ENCODE assay signal across 1 cellular context in the genomic region with DNA sequence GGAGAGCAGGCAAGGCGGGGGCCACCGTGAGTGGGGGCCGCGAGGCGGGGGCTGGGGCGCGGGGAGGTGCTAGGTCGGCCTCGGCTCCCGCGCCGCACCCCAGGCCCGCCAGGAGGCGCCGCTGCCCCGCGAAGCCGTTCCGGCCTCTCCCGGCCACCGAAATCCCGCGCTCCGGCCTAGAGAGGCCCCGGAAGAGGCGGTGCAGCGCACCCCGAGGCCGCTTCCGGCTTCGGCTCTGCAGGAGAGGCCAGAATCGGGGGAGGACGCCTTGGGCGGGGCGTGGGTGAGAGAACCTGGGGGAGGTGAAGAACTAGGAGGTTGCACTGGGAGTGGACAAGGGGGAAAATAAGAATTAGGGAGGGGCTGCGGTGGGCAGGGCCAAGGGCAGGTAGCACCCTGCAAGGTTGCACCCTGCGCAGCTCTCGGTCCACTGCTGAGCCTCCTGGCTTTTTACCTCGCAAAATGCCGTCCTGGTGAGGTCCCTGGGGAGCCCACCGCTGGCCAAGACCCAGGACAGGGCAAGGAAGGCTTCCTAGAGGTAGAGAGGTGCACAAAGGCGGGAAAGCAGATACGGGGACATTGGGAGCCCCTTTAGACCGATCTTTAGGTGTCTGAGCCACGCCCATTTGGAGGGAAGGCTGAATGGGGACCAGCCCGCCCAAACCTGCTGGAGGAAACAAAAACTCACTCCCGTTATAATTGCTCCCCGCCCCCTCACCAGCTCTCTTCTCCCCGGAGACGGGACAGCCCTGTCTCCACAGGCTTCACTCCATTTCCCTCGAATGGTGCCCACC.
TF ChIP-seq lines count a peak whose summit lies in the region.

No MANE protein-coding gene starts in this region.

TF ChIP-seq in K562, 482 proteins besides CTCF, POLR2A, EP300 and RAD21 (continued from another document and continues in another):
- TF ChIP-seq AFF4 (CRISPR knock-in tag; IDR thresholded peaks at IDR 0.05) (0 out of 2 replicates have a peak, but pooled peaks have one; percentile 69), TEAD1 (CRISPR knock-in tag; IDR thresholded peaks at IDR 0.05) (peak in 1 of 2 experiments; percentile 40; a peak in 1 of 4 replicates), ZNF175 (CRISPR knock-in tag; IDR thresholded peaks at IDR 0.05; ENCODE audit: low read depth) (no peak), CREM (IDR thresholded peaks at IDR 0.05; ENCODE audit: low read depth) (peak; percentile 66), RBFOX2 (IDR thresholded peaks at IDR 0.05; ENCODE audit: low read depth, low read length) (peak; percentile 64), ELF1 (tag; IDR thresholded peaks at IDR 0.05) (peak; percentile 96), PML (IDR thresholded peaks at IDR 0.05; ENCODE audit: low read length) (0 out of 2 replicates have a peak, but pooled peaks have one; percentile 66), CBX3 (IDR thresholded peaks at IDR 0.05; ENCODE audit: borderline replicate concordance in 1 of 2, low read length in 2 of 2) (peak in 1 of 2 experiments; percentile 40; a peak in 1 of 3 replicates), ERF (CRISPR knock-in tag; IDR thresholded peaks at IDR 0.05) (no peak), U2AF2 (optimal IDR thresholded peaks at IDR 0.05; ENCODE audit: low read depth, low read length) (no peak), FIP1L1 (IDR thresholded peaks at IDR 0.05; ENCODE audit: low read depth, low read length, poor library complexity, severe bottlenecking) (peak; percentile 56), SNIP1 (IDR thresholded peaks at IDR 0.05; ENCODE audit: low read depth) (0 out of 2 replicates have a peak, but pooled peaks have one; percentile 38), E2F1 (CRISPR knock-in tag; IDR thresholded peaks at IDR 0.05) (peak; percentile 79; the same call in 1 of the 2 replicates), ETS1 (conservative IDR thresholded peaks at IDR 0.05; ENCODE audit: control insufficient read depth, low read depth, low read length) (peak; percentile 80), ZNF511 (CRISPR knock-in tag; IDR thresholded peaks at IDR 0.05) (peak; percentile 32; the same call in 1 of the 2 replicates), E2F6 (IDR thresholded peaks at IDR 0.05; ENCODE audit: borderline replicate concordance in 1 of 2, extremely low read depth in 1 of 2, insufficient read depth in 1 of 2, insufficient read length in 1 of 2, low read depth in 1 of 2, low read length in 1 of 2, poor library complexity in 1 of 2, severe bottlenecking in 1 of 2) (peak; percentile 41 to 81), ARID2 (IDR thresholded peaks at IDR 0.05) (0 out of 2 replicates have a peak, but pooled peaks have one; percentile 47), E2F3 (CRISPR knock-in tag; IDR thresholded peaks at IDR 0.05) (peak; percentile 62; the same call in 1 of the 2 replicates), ELF4 (CRISPR knock-in tag; IDR thresholded peaks at IDR 0.05) (peak; percentile 46; the same call in 1 of the 2 replicates), ZNF717 (CRISPR knock-in tag; IDR thresholded peaks at IDR 0.05) (no peak), CAMTA2 (CRISPR knock-in tag; conservative IDR thresholded peaks at IDR 0.05) (no peak), HCFC1 (IDR thresholded peaks at IDR 0.05; ENCODE audit: low read depth, low read length) (peak; percentile 72), TBL1XR1 (IDR thresholded peaks at IDR 0.05; ENCODE audit: low read length in 2 of 2) (peak in 1 of 2 experiments; percentile 19; a peak in 1 of 4 replicates), KDM4B (IDR thresholded peaks at IDR 0.05; ENCODE audit: borderline replicate concordance in 2 of 2, low read depth in 1 of 2) (peak in 1 of 2 experiments; percentile 80; a peak in 1 of 4 replicates), CBX1 (IDR thresholded peaks at IDR 0.05; ENCODE audit: low read depth) (0 out of 2 replicates have a peak, but pooled peaks have one; percentile 17), RCOR1 (IDR thresholded peaks at IDR 0.05; ENCODE audit: borderline replicate concordance in 1 of 2, low read depth in 2 of 2, low read length in 2 of 2) (peak in 1 of 2 experiments; percentile 47; a peak in 1 of 4 replicates), ARID3A (IDR thresholded peaks at IDR 0.05; ENCODE audit: borderline replicate concordance, low read depth, low read length) (no peak), DPF2 (IDR thresholded peaks at IDR 0.05) (0 out of 2 replicates have a peak, but pooled peaks have one; percentile 40), SREBF1 (IDR thresholded peaks at IDR 0.05; ENCODE audit: borderline replicate concordance, low read depth, low read length) (no peak), TAF1 (IDR thresholded peaks at IDR 0.05; ENCODE audit: control insufficient read depth, extremely low read depth, insufficient read depth, low read length, severe bottlenecking) (peak; percentile 42), RBBP5 (IDR thresholded peaks at IDR 0.05; ENCODE audit: borderline replicate concordance, insufficient read depth, low read length, poor library complexity, severe bottlenecking) (peak; percentile 35), SIN3B (IDR thresholded peaks at IDR 0.05; ENCODE audit: low read depth) (peak; percentile 49; the same call in 1 of the 2 replicates), NFIC (IDR thresholded peaks at IDR 0.05) (no peak), ETV1 (tag; conservative IDR thresholded peaks at IDR 0.05; ENCODE audit: low read depth) (peak; percentile 87), MYC (IDR thresholded peaks at IDR 0.05; ENCODE audit: low read depth, low read length) (peak; percentile 30; the same call in 1 of the 2 replicates), MYC (CRISPR knock-in tag; IDR thresholded peaks at IDR 0.05; ENCODE audit: borderline replicate concordance, low read depth) (no peak), MAX (CRISPR knock-in tag; IDR thresholded peaks at IDR 0.05) (peak; percentile 49; the same call in 1 of the 2 replicates), ZNF699 (CRISPR knock-in tag; IDR thresholded peaks at IDR 0.05; ENCODE audit: insufficient replicate concordance) (no peak)
- TF ChIP-seq, protein P1, sequence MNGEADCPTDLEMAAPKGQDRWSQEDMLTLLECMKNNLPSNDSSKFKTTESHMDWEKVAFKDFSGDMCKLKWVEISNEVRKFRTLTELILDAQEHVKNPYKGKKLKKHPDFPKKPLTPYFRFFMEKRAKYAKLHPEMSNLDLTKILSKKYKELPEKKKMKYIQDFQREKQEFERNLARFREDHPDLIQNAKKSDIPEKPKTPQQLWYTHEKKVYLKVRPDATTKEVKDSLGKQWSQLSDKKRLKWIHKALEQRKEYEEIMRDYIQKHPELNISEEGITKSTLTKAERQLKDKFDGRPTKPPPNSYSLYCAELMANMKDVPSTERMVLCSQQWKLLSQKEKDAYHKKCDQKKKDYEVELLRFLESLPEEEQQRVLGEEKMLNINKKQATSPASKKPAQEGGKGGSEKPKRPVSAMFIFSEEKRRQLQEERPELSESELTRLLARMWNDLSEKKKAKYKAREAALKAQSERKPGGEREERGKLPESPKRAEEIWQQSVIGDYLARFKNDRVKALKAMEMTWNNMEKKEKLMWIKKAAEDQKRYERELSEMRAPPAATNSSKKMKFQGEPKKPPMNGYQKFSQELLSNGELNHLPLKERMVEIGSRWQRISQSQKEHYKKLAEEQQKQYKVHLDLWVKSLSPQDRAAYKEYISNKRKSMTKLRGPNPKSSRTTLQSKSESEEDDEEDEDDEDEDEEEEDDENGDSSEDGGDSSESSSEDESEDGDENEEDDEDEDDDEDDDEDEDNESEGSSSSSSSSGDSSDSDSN (IDR thresholded peaks at IDR 0.05; ENCODE audit: borderline replicate concordance in 1 of 2, low read depth in 2 of 2, low read length in 2 of 2), result 0 out of 4 replicates have a peak, but pooled peaks of 1 of the 2 experiments have one; percentile 53
- TF ChIP-seq, protein P2, sequence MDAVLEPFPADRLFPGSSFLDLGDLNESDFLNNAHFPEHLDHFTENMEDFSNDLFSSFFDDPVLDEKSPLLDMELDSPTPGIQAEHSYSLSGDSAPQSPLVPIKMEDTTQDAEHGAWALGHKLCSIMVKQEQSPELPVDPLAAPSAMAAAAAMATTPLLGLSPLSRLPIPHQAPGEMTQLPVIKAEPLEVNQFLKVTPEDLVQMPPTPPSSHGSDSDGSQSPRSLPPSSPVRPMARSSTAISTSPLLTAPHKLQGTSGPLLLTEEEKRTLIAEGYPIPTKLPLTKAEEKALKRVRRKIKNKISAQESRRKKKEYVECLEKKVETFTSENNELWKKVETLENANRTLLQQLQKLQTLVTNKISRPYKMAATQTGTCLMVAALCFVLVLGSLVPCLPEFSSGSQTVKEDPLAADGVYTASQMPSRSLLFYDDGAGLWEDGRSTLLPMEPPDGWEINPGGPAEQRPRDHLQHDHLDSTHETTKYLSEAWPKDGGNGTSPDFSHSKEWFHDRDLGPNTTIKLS (IDR thresholded peaks at IDR 0.05; ENCODE audit: borderline replicate concordance, low read depth), result 0 out of 2 replicates have a peak, but pooled peaks have one; percentile 42
- TF ChIP-seq, protein P3, sequence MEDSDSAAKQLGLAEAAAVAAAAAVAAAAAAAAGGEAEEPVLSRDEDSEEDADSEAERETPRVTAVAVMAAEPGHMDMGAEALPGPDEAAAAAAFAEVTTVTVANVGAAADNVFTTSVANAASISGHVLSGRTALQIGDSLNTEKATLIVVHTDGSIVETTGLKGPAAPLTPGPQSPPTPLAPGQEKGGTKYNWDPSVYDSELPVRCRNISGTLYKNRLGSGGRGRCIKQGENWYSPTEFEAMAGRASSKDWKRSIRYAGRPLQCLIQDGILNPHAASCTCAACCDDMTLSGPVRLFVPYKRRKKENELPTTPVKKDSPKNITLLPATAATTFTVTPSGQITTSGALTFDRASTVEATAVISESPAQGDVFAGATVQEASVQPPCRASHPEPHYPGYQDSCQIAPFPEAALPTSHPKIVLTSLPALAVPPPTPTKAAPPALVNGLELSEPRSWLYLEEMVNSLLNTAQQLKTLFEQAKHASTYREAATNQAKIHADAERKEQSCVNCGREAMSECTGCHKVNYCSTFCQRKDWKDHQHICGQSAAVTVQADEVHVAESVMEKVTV (CRISPR knock-in tag; IDR thresholded peaks at IDR 0.05), result peak; percentile 94
